27 cellular contexts compared by ENCODE assay signal in the genomic region with DNA sequence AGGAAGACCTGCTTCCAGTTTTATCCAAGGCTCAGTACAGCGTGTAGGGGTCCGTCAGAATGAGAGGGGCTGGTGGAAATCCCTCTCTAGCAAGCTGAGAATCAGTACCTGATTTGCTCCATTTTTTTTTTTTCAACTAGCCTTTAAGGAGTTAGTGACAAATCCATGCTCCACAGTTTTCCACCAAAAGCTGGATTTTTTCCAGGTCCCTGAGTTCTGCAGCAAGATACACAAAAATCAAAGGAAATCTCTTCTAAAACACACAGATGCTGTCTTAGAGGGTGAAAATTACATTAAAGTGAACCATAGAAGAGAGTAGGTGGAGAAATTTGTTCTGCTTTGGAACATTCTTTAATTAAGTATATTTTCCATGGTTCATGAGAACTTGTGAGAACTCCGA.
"Had no signal": no experiment of that assay in that cellular context is flagged by ENCODE, and none has a peak within 500 bp of the region (broad histone marks: within the 10 kb centered on the region; RNA-seq: fewer than 3 reads in every experiment).

No MANE protein-coding gene starts in this region.

- DNase-seq: Kasumi-1, KG1, MG63, NCI-H1048, NCI-H1092 treated with DMSO at 0.1 percent for 48 hours, NCI-H1105 treated with DMSO at 0.1 percent for 48 hours, NCI-H1417, NCI-H1436, NCI-H146, NCI-H1694, NCI-H187, NCI-H1930, NCI-H2029 treated with DMSO at 0.1 percent for 48 hours, NCI-H2081 treated with DMSO at 0.1 percent for 48 hours, NCI-H2107, NCI-H2171, NCI-H226, NCI-H446 treated with DMSO at 0.1 percent for 48 hours, NCI-H510A, NCI-H524, NCI-H526, NCI-H774, PC-9, SHP77, SIG-M5, SK-N-SH, SW 1271 had no signal
